19 cellular contexts compared by ENCODE assay signal in genomic region chr7:85237721-85238120, GRCh38. TPM values are rescaled to one million over a fixed set of nuclear protein-coding genes. Genes with fewer than 3 reads are reported as not detected.
DNase-seq lines count a peak whose midpoint lies in the region; ATAC-seq and TF ChIP-seq lines count a peak whose summit lies in the region.
"Had no signal": no experiment of that assay in that cellular context is flagged by ENCODE, and none has a peak within 500 bp of the region (broad histone marks: within the 10 kb centered on the region; RNA-seq: fewer than 3 reads in every experiment).

No MANE protein-coding gene starts in this region.

- H3K9me3 ChIP-seq in adipocyte (ENCODE audit: control insufficient read depth, low read length) = no peaks in the 10 kb centered on the region

- no peaks in the 10 kb centered on the region for H3K4me1 ChIP-seq in adipocyte (ENCODE audit: control insufficient read depth, insufficient read depth, low read length)

- H3K4me3 ChIP-seq in adipocyte (ENCODE audit: low read length) = no peak overlapping the region
- H3K4me3 ChIP-seq in fibroblast of mammary gland (ENCODE audit: control insufficient read depth, low read depth, low read length) = no peak overlapping the region
- H3K4me3 ChIP-seq: PC-9 had no signal

- ATAC-seq in GM18519 (IDR thresholded peaks at IDR 0.05; ENCODE audit: low FRiP score, unreplicated experiment) (no peak), GM21528 (IDR thresholded peaks at IDR 0.05; ENCODE audit: low FRiP score, unreplicated experiment) (no peak), HG03354 (IDR thresholded peaks at IDR 0.05; ENCODE audit: poor library complexity, severe bottlenecking, unreplicated experiment) (no peak)
- ATAC-seq: T-cell had no signal

- no peaks in the 10 kb centered on the region for H3K27me3 ChIP-seq in adipocyte (replicated peaks; ENCODE audit: control insufficient read depth, insufficient read depth, low read length)

- peak; percentile 5 for DNase-seq in A172 (ENCODE audit: low spot score)
- DNase-seq in HCEC 1CT = peak; percentile 17
- peak; percentile 40 for DNase-seq in adipocyte (ENCODE audit: low read depth)
- DNase-seq in fibroblast of mammary gland (ENCODE audit: low read depth) = peak; percentile 3
- DNase-seq in NCI-H1092 treated with DMSO at 0.1 percent for 48 hours (lab: John Stamatoyannopoulos, UW) = no peak
- DNase-seq: Calu3; CD4-positive, CD25-positive, alpha-beta regulatory T cell; DMS79; KBM-7; NCI-H1092; NCI-H1694; NCI-H2107; NCI-H345; PC-9; T-cell had no signal

- no peak for TF ChIP-seq CTCF in fibroblast of mammary gland (conservative IDR thresholded peaks at IDR 0.05; ENCODE audit: control insufficient read depth, insufficient read depth, low read depth, low read length)

- H3K36me3 ChIP-seq in adipocyte (ENCODE audit: control insufficient read depth, insufficient read depth, low read length, severe bottlenecking) = no peaks in the 10 kb centered on the region

- no peak overlapping the region for H3K9ac ChIP-seq in adipocyte (ENCODE audit: low read length)

RNA-seq across cellular contexts. Expression of gene SEMA3D, which starts 50.9 kb away (rescaled TPM):
- total RNA-seq in A172 (2014; rRNA removed; shearing (Covaris generic)) = 3.3 and 3.4 TPM in 2 replicates
- total RNA-seq: CD4-positive, CD25-positive, alpha-beta regulatory T cell; MCF 10A had no signal
